25 cellular contexts compared by ENCODE assay signal in the genomic region with DNA sequence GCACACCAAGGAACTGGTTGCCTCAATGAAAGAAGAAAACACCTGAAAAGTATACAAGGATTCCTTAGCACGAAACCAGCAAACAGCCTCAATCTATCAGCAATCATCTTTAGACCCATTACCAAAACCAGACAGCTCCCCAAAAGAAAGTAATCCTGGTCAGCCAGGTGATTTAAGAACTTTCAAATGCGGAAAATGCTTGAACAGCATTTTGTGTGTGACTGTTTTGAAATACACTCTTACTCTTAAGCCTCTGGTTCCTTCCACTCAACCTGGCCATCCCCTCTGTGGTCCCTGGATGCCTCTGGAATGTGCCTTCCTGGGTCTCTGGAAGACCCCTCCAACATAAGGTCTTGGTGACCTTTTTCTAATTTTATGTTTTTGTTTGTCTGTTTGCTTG.
A peak's percentile ranks its signal among the peaks of the same experiment; 100 is the strongest.
DNase-seq lines count a peak whose midpoint lies in the region; ATAC-seq, FAIRE-seq and TF ChIP-seq lines count a peak whose summit lies in the region.
"Had no signal": no experiment of that assay in that cellular context is flagged by ENCODE, and none has a peak within 500 bp of the region (broad histone marks: within the 10 kb centered on the region; RNA-seq: fewer than 3 reads in every experiment).

No MANE protein-coding gene starts in this region.

- H3K27ac ChIP-seq in HepG2 (ENCODE audit: extremely low read length, insufficient read depth, low read length) (no peak overlapping the region), right lobe of liver (no peak overlapping the region), trophoblast cell (ENCODE audit: low read depth, low read length) (no peak overlapping the region), mesenchymal stem cell (ENCODE audit: low read length, poor library complexity, severe bottlenecking) (no peak overlapping the region)
- H3K27ac ChIP-seq: 22Rv1, BLaER1 had no signal

- H3K27me3 ChIP-seq in HepG2 (ENCODE audit: control insufficient read depth in 1 of 2, insufficient read depth in 2 of 2, low read length in 2 of 2): 0 out of 5 replicates have a peak, but pooled peaks cover 0 to 3% of the 10 kb centered on the region in 2 experiments
- no peaks in the 10 kb centered on the region for H3K27me3 ChIP-seq in right lobe of liver
- H3K27me3 ChIP-seq in trophoblast cell (ENCODE audit: insufficient read depth, low read length): no peaks in the 10 kb centered on the region
- H3K27me3 ChIP-seq in mesenchymal stem cell (ENCODE audit: control insufficient read depth in 1 of 2, insufficient read depth in 1 of 2, low read length in 2 of 2): no peaks in the 10 kb centered on the region
- H3K27me3 ChIP-seq: BE2C, BLaER1 had no signal

- H3K79me2 ChIP-seq in HepG2 (ENCODE audit: insufficient read depth, low read length): no peaks in the 10 kb centered on the region
- no peaks in the 10 kb centered on the region for H3K79me2 ChIP-seq in trophoblast cell (ENCODE audit: control insufficient read depth, insufficient read depth, low read length, poor library complexity)

- H4K91ac ChIP-seq in trophoblast cell (ENCODE audit: low read depth, low read length) (no peak overlapping the region), mesenchymal stem cell (ENCODE audit: low read length) (no peak overlapping the region)

- no peaks in the 10 kb centered on the region for H3K9me3 ChIP-seq in HepG2 (ENCODE audit: low read length)
- H3K9me3 ChIP-seq in right lobe of liver: no peaks in the 10 kb centered on the region
- H3K9me3 ChIP-seq in trophoblast cell (ENCODE audit: insufficient read depth, low read depth, low read length): no peaks in the 10 kb centered on the region
- no peaks in the 10 kb centered on the region for H3K9me3 ChIP-seq in mesenchymal stem cell (ENCODE audit: control insufficient read depth, low read length)
- H3K9me3 ChIP-seq: BE2C, BLaER1 had no signal

- no peak overlapping the region for H3K23ac ChIP-seq in trophoblast cell (ENCODE audit: low read length)
- H3K23ac ChIP-seq in mesenchymal stem cell (ENCODE audit: low read length in 2 of 2): no peak overlapping the region

- H3K4me3 ChIP-seq in HepG2 (replicated peaks in 1 of 3; ENCODE audit: insufficient read depth in 1 of 3, low read depth in 2 of 3, low read length in 3 of 3) (no peak overlapping the region), right lobe of liver (no peak overlapping the region), trophoblast cell (ENCODE audit: low read depth, low read length) (no peak overlapping the region), mesenchymal stem cell (ENCODE audit: insufficient read depth in 1 of 2, low read depth in 1 of 2, low read length in 2 of 2) (no peak overlapping the region)
- H3K4me3 ChIP-seq: BLaER1, GM12878 had no signal

- TF ChIP-seq EP300 in HepG2 (IDR thresholded peaks at IDR 0.05; ENCODE audit: low read depth in 2 of 2, low read length in 2 of 2) (no peak), HepG2 (CRISPR knock-in tag; IDR thresholded peaks at IDR 0.05; ENCODE audit: borderline replicate concordance) (no peak)

- ATAC-seq in HepG2 (no peak), right lobe of liver (no peak)
- ATAC-seq: GM12878 had no signal

- no peak overlapping the region for H3K14ac ChIP-seq in trophoblast cell (ENCODE audit: low read length)
- no peak overlapping the region for H3K14ac ChIP-seq in mesenchymal stem cell (ENCODE audit: low read length in 2 of 2)

- H4K8ac ChIP-seq in trophoblast cell (ENCODE audit: low read depth, low read length): no peak overlapping the region
- no peak overlapping the region for H4K8ac ChIP-seq in mesenchymal stem cell (ENCODE audit: low read length)

- no peak overlapping the region for H3K4me2 ChIP-seq in HepG2 (ENCODE audit: low read depth, low read length)
- no peak overlapping the region for H3K4me2 ChIP-seq in trophoblast cell (ENCODE audit: low read length)
- H3K4me2 ChIP-seq in mesenchymal stem cell (ENCODE audit: low read length, poor library complexity, severe bottlenecking): no peak overlapping the region
- H3K4me2 ChIP-seq: BLaER1 had no signal

- H4K20me1 ChIP-seq in HepG2 (ENCODE audit: insufficient read depth, low read length): no peaks in the 10 kb centered on the region
- H4K20me1 ChIP-seq: BLaER1 had no signal

- H2AK5ac ChIP-seq in trophoblast cell (ENCODE audit: low read length): no peak overlapping the region
- H2AK5ac ChIP-seq in mesenchymal stem cell (ENCODE audit: low read length, severe bottlenecking): no peak overlapping the region

- no peak overlapping the region for H2AFZ ChIP-seq in HepG2 (ENCODE audit: low read length)
- H2AFZ ChIP-seq in trophoblast cell (ENCODE audit: insufficient read depth, low read length, poor library complexity): no peak overlapping the region
- H2AFZ ChIP-seq in mesenchymal stem cell (ENCODE audit: low read depth, low read length): no peak overlapping the region

- H3K18ac ChIP-seq in trophoblast cell (ENCODE audit: low read length) (no peak overlapping the region), mesenchymal stem cell (ENCODE audit: low read depth in 1 of 2, low read length in 2 of 2) (no peak overlapping the region)

- no peak overlapping the region for H2BK15ac ChIP-seq in mesenchymal stem cell (ENCODE audit: low read depth, poor library complexity, severe bottlenecking)

- 26% methylated on average over 2 of the region's 2 CpGs for WGBS in HepG2 (ENCODE audit: low lambda C conversion rate)
- WGBS in right lobe of liver (ENCODE audit: insufficient coverage, low coverage, low lambda C conversion rate, missing lambda C conversion rate): 74% methylated on average over 2 of the region's 2 CpGs
- WGBS in trophoblast cell (ENCODE audit: extremely low coverage, insufficient coverage, insufficient read length): no CpG with 5 or more reads among the region's 2 CpGs
- 89% methylated on average over 2 of the region's 2 CpGs for WGBS in mesenchymal stem cell

- POLR2A ChIA-PET in HepG2 (lab: Yijun Ruan, JAX): no interaction called here

- H3K9ac ChIP-seq in HepG2 (ENCODE audit: insufficient read depth, low read depth, low read length) (no peak overlapping the region), trophoblast cell (ENCODE audit: low read length) (no peak overlapping the region), mesenchymal stem cell (ENCODE audit: low read length) (no peak overlapping the region)
- H3K9ac ChIP-seq: BLaER1 had no signal

- H2BK12ac ChIP-seq in trophoblast cell (ENCODE audit: low read length) (peak overlapping the region; percentile 53), mesenchymal stem cell (ENCODE audit: low read length in 2 of 2) (no peak overlapping the region)

- FAIRE-seq in HepG2 (lab: Jason Lieb, UNC): no peak
- peak; percentile 51 for FAIRE-seq in endometrium (lab: Jason Lieb, UNC)
- FAIRE-seq: GM12878, GM12892, GM18507 had no signal

- H3K4me1 ChIP-seq in HepG2 (ENCODE audit: insufficient read depth, low read length) (no peaks in the 10 kb centered on the region), right lobe of liver (no peaks in the 10 kb centered on the region), trophoblast cell (ENCODE audit: control insufficient read depth in 1 of 2, insufficient read depth in 2 of 2, low read length in 2 of 2) (peaks cover 18% of the 10 kb centered on the region in 2 experiments), mesenchymal stem cell (ENCODE audit: control insufficient read depth, insufficient read depth, low read depth, low read length) (no peaks in the 10 kb centered on the region)
- H3K4me1 ChIP-seq: BE2C had no signal

- BruUV-seq in HepG2 (replicated peaks; lab: Mats Ljungman, UMichigan): no TSS peak

- peak overlapping the region; percentile 54 for H2BK120ac ChIP-seq in trophoblast cell (ENCODE audit: insufficient read depth, low read length, poor library complexity)
- no peak overlapping the region for H2BK120ac ChIP-seq in mesenchymal stem cell (ENCODE audit: low read depth, low read length)

- H3K79me1 ChIP-seq in trophoblast cell (ENCODE audit: low read length) (peaks cover 21% of the 10 kb centered on the region), mesenchymal stem cell (replicated peaks; ENCODE audit: low read length, poor library complexity, severe bottlenecking) (no peaks in the 10 kb centered on the region)

- no peaks in the 10 kb centered on the region for H3K36me3 ChIP-seq in HepG2 (replicated peaks in 1 of 2; ENCODE audit: control insufficient read depth in 1 of 2, insufficient read depth in 2 of 2, low read length in 2 of 2)
- H3K36me3 ChIP-seq in right lobe of liver: no peaks in the 10 kb centered on the region
- no peaks in the 10 kb centered on the region for H3K36me3 ChIP-seq in trophoblast cell (ENCODE audit: control insufficient read depth in 1 of 2, insufficient read depth in 2 of 2, low read length in 2 of 2)
- H3K36me3 ChIP-seq in mesenchymal stem cell (ENCODE audit: control insufficient read depth in 1 of 2, insufficient read depth in 2 of 2, low read depth in 1 of 2, low read length in 2 of 2): no peaks in the 10 kb centered on the region
- H3K36me3 ChIP-seq: BE2C, BLaER1 had no signal

- in situ Hi-C loops in HepG2 (cut with HindIII; ENCODE audit: extremely low pct_ligation_motif_present, low pct_unique_long_range_greater_than_20kb): no loop called here

- H3K4ac ChIP-seq in trophoblast cell (ENCODE audit: low read depth, low read length): no peak overlapping the region
- H3K4ac ChIP-seq in mesenchymal stem cell (ENCODE audit: low read depth in 1 of 2, low read length in 2 of 2): no peak overlapping the region

- intact Hi-C loops in HepG2 (cut with micrococcal nuclease; ENCODE audit: unreplicated experiment): no loop called here
- intact Hi-C loops in right lobe of liver (cut with DNase I): no loop called here

- TF ChIP-seq CTCF in HepG2 (CRISPR knock-in tag; IDR thresholded peaks at IDR 0.05) (no peak), right lobe of liver (IDR thresholded peaks at IDR 0.05) (no peak)

- DNase-seq in HepG2 (ENCODE audit: low spot score) (no peak), right lobe of liver (no peak), trophoblast cell (no peak), mesenchymal stem cell (no peak)
- no peak for DNase-seq in activated CD8-positive, alpha-beta memory T cell treated with anti-CD3 and anti-CD28 coated beads for 24 hours
- DNase-seq: ACHN; BE2C; C1 segment of cervical spinal cord; CD4-positive, alpha-beta memory T cell; CD4-positive, CD25-positive, alpha-beta regulatory T cell; CD8-positive, alpha-beta memory T cell; COR-L47; DMS 273 treated with DMSO at 0.1 percent for 48 hours; DMS153; DMS53; DMS79; DND-41; EL; GDM1 had no signal

- TF ChIP-seq RAD21 in HepG2 (CRISPR knock-in tag; IDR thresholded peaks at IDR 0.05): no peak

- CTCF ChIA-PET in HepG2 (lab: Yijun Ruan, JAX; ENCODE audit: low intra/inter-chr PET ratio, low total read pairs): no interaction called here

- no peak overlapping the region for H4K12ac ChIP-seq in trophoblast cell (ENCODE audit: low read depth, low read length)

- H2BK5ac ChIP-seq in trophoblast cell (ENCODE audit: low read depth, low read length, poor library complexity): peak overlapping the region; percentile 11
- no peak overlapping the region for H2BK5ac ChIP-seq in mesenchymal stem cell (ENCODE audit: low read depth, low read length, poor library complexity, severe bottlenecking)

- TF ChIP-seq POLR2A in HepG2 (IDR thresholded peaks at IDR 0.05; ENCODE audit: insufficient read depth in 1 of 2, low read depth in 2 of 2, low read length in 2 of 2): no peak
- TF ChIP-seq POLR2A in right lobe of liver (IDR thresholded peaks at IDR 0.05): no peak

TF ChIP-seq in HepG2, 621 proteins besides CTCF, POLR2A, EP300 and RAD21 (continues in another document):
- no peak for TF ChIP-seq ZNF224 (CRISPR knock-in tag; IDR thresholded peaks at IDR 0.05)
- peak; percentile 60 to 63 for TF ChIP-seq MAFK (conservative IDR thresholded peaks at IDR 0.05 in 1 of 2, IDR thresholded peaks at IDR 0.05 in 1 of 2; ENCODE audit: low read length in 2 of 2)
